1 cellular context compared by ENCODE assay signal in the genomic region with DNA sequence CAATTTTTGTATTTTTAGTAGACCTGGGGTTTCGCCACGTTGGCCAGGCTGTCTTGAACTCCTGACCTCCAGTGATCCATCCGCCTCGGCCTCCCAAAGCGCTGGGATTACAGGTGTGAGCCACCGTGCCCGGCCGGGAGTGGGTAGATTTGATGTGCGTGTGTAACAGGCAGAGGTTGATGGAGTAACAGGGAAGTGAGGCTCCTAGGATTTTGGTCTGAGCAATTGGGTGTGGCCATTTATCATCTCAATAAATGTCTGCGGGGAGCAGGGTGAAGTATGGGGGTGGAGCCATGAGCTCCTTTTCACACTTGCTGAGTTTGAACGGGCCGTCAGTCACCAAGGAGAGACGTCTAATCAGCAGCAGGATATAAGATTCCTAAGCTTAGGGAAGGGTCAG.
A peak's percentile ranks its signal among the peaks of the same experiment; 100 is the strongest.
TF ChIP-seq lines count a peak whose summit lies in the region.

No MANE protein-coding gene starts in this region.

TF ChIP-seq in HCT116, 20 proteins besides CTCF, POLR2A, EP300 and RAD21:
- peak; percentile 59 for TF ChIP-seq POLR2AphosphoS5 (IDR thresholded peaks at IDR 0.05; ENCODE audit: low read depth, low read length)
- TF ChIP-seq, protein P1, sequence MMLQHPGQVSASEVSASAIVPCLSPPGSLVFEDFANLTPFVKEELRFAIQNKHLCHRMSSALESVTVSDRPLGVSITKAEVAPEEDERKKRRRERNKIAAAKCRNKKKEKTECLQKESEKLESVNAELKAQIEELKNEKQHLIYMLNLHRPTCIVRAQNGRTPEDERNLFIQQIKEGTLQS (IDR thresholded peaks at IDR 0.05), result no peak
- peak; percentile 58 for TF ChIP-seq YY1 (IDR thresholded peaks at IDR 0.05; ENCODE audit: extremely low read depth, insufficient replicate concordance, low read depth, low read length)
- TF ChIP-seq CBX3 (IDR thresholded peaks at IDR 0.05; ENCODE audit: low read depth), result no peak
- TF ChIP-seq EGR1 (IDR thresholded peaks at IDR 0.05; ENCODE audit: low read depth), result no peak
